ENCODE assay signal across 18 cellular contexts in the genomic region with DNA sequence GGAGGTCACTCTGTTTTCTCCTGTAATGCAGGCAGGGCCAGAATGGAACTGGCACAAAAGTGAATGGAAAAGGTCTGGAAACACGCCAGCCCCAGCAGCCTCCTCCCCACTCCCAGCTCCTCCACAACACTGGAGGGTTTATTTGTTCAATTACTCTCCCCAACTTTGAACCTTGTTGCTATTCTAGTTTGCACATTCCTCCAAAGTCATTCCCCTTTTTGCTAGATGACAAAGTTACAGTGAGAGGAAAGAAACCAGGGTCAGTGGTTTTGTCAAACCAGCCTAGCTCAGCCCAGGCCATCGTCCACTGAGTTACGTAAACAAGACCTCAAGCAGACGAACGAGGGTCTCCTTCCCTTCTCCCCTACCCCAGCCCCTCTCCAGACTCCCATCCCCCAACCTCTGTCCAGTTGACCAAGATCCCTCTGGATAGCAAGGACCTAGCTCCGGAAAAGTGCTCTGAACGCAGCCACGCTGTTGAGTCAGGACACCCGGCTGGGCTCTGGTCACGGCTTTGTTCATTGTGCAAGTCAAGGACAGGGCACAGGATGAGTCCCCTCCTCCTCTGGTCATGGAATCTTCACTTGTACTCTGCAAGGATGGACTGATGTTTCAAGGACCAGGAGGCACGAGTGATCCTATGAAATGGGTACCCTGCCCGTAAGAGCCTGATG.
DNase-seq lines count a peak whose midpoint lies in the region; ATAC-seq and TF ChIP-seq lines count a peak whose summit lies in the region.
"Had no signal": no experiment of that assay in that cellular context is flagged by ENCODE, and none has a peak within 500 bp of the region (broad histone marks: within the 10 kb centered on the region; RNA-seq: fewer than 3 reads in every experiment).

No MANE protein-coding gene starts in this region.

- H3K4me1 ChIP-seq in esophagus muscularis mucosa (peaks cover 23 to 76% (median 75%) of the 10 kb centered on the region in 4 donors), lower lobe of right lung (peaks cover 28% of the 10 kb centered on the region)

- H3K27ac ChIP-seq in esophagus muscularis mucosa (replicated peaks in 1 of 4) (peak overlapping the region; percentile 79 to 85 (median 80)), lower lobe of right lung (no peak overlapping the region), substantia nigra (ENCODE audit: low read depth, low read length, poor library complexity, severe bottlenecking) (peak overlapping the region; percentile 96)
- H3K27ac ChIP-seq: BLaER1 had no signal

- no peak for TF ChIP-seq EP300 in esophagus muscularis mucosa (IDR thresholded peaks at IDR 0.05)

- peaks cover 19 to 27% of the 10 kb centered on the region in 2 donors for H3K27me3 Mint-ChIP-seq in natural killer cell (ENCODE audit: low read depth in 2 of 2)

- TF ChIP-seq CTCF in esophagus muscularis mucosa (IDR thresholded peaks at IDR 0.05) = no peak
- no peak for TF ChIP-seq CTCF in lower lobe of right lung (IDR thresholded peaks at IDR 0.05)
- no peak for TF ChIP-seq CTCF in natural killer cell (IDR thresholded peaks at IDR 0.05)

- H3K36me3 ChIP-seq in esophagus muscularis mucosa (no peaks in the 10 kb centered on the region), lower lobe of right lung (no peaks in the 10 kb centered on the region)
- H3K36me3 ChIP-seq: BLaER1 had no signal

- no peaks in the 10 kb centered on the region for H3K36me3 Mint-ChIP-seq in natural killer cell

- no peak overlapping the region for H3K27ac Mint-ChIP-seq in natural killer cell
- H3K27ac Mint-ChIP-seq: activated naive CD8-positive, alpha-beta T cell treated with anti-CD3 and anti-CD28 coated beads, Interleukin-2, amount 50 U/mL, for 24 hours; stimulated activated naive CD8-positive, alpha-beta T cell treated with anti-CD3 and anti-CD28 coated beads, Interleukin-15, amount 100 ng/mL, for 72 hours had no signal

- TF ChIP-seq POLR2A in esophagus muscularis mucosa (IDR thresholded peaks at IDR 0.05; ENCODE audit: low read depth) = no peak

- no peaks in the 10 kb centered on the region for H3K9me3 ChIP-seq in esophagus muscularis mucosa
- H3K9me3 ChIP-seq in lower lobe of right lung = no peaks in the 10 kb centered on the region
- H3K9me3 ChIP-seq: BLaER1 had no signal

- no peaks in the 10 kb centered on the region for H3K27me3 ChIP-seq in esophagus muscularis mucosa
- H3K27me3 ChIP-seq in lower lobe of right lung (ENCODE audit: low read depth) = no peaks in the 10 kb centered on the region

- H3K4me3 Mint-ChIP-seq in natural killer cell = no peak overlapping the region
- H3K4me3 Mint-ChIP-seq: activated naive CD8-positive, alpha-beta T cell treated with anti-CD3 and anti-CD28 coated beads, Interleukin-2, amount 50 U/mL, for 24 hours; stimulated activated naive CD8-positive, alpha-beta T cell treated with anti-CD3 and anti-CD28 coated beads, Interleukin-15, amount 100 ng/mL, for 72 hours had no signal

- ATAC-seq in lower lobe of right lung (peak; percentile 48 to 57), natural killer cell (no peak)
- ATAC-seq: activated naive CD8-positive, alpha-beta T cell treated with anti-CD3 and anti-CD28 coated beads, Interleukin-2, amount 50 U/mL, for 24 hours; stimulated activated naive CD8-positive, alpha-beta T cell treated with anti-CD3 and anti-CD28 coated beads, Interleukin-15, amount 100 ng/mL, for 72 hours had no signal

- DNase-seq in M059J (ENCODE audit: low read depth) (peak; percentile 60), esophagus muscularis mucosa (ENCODE audit: extremely low spot score) (no peak), lower lobe of right lung (no peak), substantia nigra (lab: John Stamatoyannopoulos, UW) (peak in 47 of 49 donors; percentile 11 to 82 (median 54)), kidney glomerular epithelial cell (lab: John Stamatoyannopoulos, UW) (no peak), natural killer cell (no peak), GM03348 (ENCODE audit: low spot score) (no peak)
- DNase-seq: activated CD4-positive, alpha-beta T cell treated with anti-CD3 and anti-CD28 coated beads for 4 hours; activated naive CD8-positive, alpha-beta T cell treated with anti-CD3 and anti-CD28 coated beads, Interleukin-2, amount 50 U/mL, for 24 hours; activated T-cell treated with anti-CD3 and anti-CD28 coated beads, Interleukin-2, amount 50 U/mL, for 1 hour; Kasumi-1; mammary epithelial cell; NCI-H1694 treated with DMSO at 0.1 percent for 48 hours; NCI-H524; stimulated activated CD4-positive, alpha-beta T cell treated with anti-CD3 and anti-CD28 coated beads, Interleukin-12 subunit alpha, Interleukin-12 subunit beta, amount 100 ng/mL, for 4 hours; stimulated activated naive CD8-positive, alpha-beta T cell treated with anti-CD3 and anti-CD28 coated beads, Interleukin-15, amount 100 ng/mL, for 72 hours; T-helper 2 cell had no signal

- 58% methylated on average over 12 of the region's 12 CpGs for WGBS in esophagus muscularis mucosa

- H3K9me3 Mint-ChIP-seq in natural killer cell = no peaks in the 10 kb centered on the region
- H3K9me3 Mint-ChIP-seq: activated naive CD8-positive, alpha-beta T cell treated with anti-CD3 and anti-CD28 coated beads, Interleukin-2, amount 50 U/mL, for 24 hours; stimulated activated naive CD8-positive, alpha-beta T cell treated with anti-CD3 and anti-CD28 coated beads, Interleukin-15, amount 100 ng/mL, for 72 hours had no signal

- H3K4me1 Mint-ChIP-seq in natural killer cell = no peaks in the 10 kb centered on the region
- H3K4me1 Mint-ChIP-seq: activated naive CD8-positive, alpha-beta T cell treated with anti-CD3 and anti-CD28 coated beads, Interleukin-2, amount 50 U/mL, for 24 hours; stimulated activated naive CD8-positive, alpha-beta T cell treated with anti-CD3 and anti-CD28 coated beads, Interleukin-15, amount 100 ng/mL, for 72 hours had no signal

- no peak overlapping the region for H3K4me3 ChIP-seq in esophagus muscularis mucosa
- no peak overlapping the region for H3K4me3 ChIP-seq in lower lobe of right lung
- H3K4me3 ChIP-seq: BLaER1 had no signal

- intact Hi-C loops in esophagus muscularis mucosa (cut with DNase I) (no loop called here), lower lobe of right lung (cut with DNase I) (no loop called here), natural killer cell (cut with micrococcal nuclease) (no loop called here)

Comparison
In these comparisons a context has a peak if more than half of its experiments do, and no peak if none do; other contexts are left out.
1. DNase-seq: peak in M059J (single experiment) and substantia nigra (47 of 49); none in esophagus muscularis mucosa (single experiment), lower lobe of right lung (single experiment), kidney glomerular epithelial cell (single experiment), natural killer cell (single experiment) and GM03348 (single experiment).
2. ATAC-seq: peak in lower lobe of right lung (2 of 2); none in natural killer cell (0 of 3).